ENCODE assay signal across 12 cellular contexts in the genomic region with DNA sequence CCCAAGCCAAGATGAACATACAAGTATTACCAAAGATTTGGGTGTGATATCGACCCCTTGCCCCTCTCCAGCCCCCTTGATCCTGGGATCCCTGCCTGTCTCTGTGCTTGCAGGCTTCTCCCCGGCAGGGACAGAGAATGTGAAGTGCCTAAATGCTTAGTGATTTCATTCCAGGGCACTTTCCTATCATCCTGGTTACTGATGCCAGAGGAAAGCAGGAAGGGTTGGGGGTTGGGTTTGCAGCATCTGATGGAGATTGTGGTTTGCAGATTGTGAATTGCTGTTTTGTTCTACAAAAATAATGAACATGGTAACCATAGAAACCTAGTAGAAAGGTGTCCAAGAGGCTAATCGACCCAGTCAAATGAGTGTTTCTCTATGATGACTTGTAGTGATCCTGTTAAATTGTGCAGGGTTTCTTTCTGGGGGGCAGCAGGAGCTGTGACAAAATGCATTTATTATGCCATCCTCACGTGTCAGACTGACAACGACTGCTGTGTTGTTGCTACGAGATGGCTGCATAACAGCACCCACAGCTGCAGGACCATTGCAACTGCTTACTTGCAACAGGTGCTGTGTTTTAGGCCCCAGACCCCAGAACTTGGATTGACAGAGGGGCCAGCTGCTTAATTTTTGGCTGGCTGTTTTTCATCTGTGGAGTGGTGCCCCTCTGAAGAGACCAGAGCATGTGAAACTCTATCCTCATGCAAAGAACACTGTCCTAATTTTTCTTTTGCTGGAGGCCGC.
DNase-seq lines count a peak whose midpoint lies in the region; ATAC-seq and TF ChIP-seq lines count a peak whose summit lies in the region.
"Had no signal": no experiment of that assay in that cellular context is flagged by ENCODE, and none has a peak within 500 bp of the region (broad histone marks: within the 10 kb centered on the region; RNA-seq: fewer than 3 reads in every experiment).

No MANE protein-coding gene starts in this region.

- no peak overlapping the region for H3K27ac Mint-ChIP-seq in Calu3 (ENCODE audit: unreplicated experiment)
- H3K27ac Mint-ChIP-seq: activated CD8-positive, alpha-beta memory T cell treated with anti-CD3 and anti-CD28 coated beads, Interleukin-2, amount 10 ng/mL, durations not matched to agents 7 days and 5 days; activated naive CD8-positive, alpha-beta T cell treated with anti-CD3 and anti-CD28 coated beads for 36 hours had no signal

- H3K9me3 Mint-ChIP-seq in Calu3 (ENCODE audit: low read depth, unreplicated experiment) = no peaks in the 10 kb centered on the region
- H3K9me3 Mint-ChIP-seq: activated naive CD8-positive, alpha-beta T cell treated with anti-CD3 and anti-CD28 coated beads for 36 hours had no signal

- no peak overlapping the region for H3K4me3 ChIP-seq in skeletal muscle cell (ENCODE audit: low read depth, low read length)
- H3K4me3 ChIP-seq in colonic mucosa = no peak overlapping the region

- H3K36me3 ChIP-seq in colonic mucosa = no peaks in the 10 kb centered on the region

- H3K4me1 ChIP-seq in colonic mucosa = peaks cover 9% of the 10 kb centered on the region

- no peaks in the 10 kb centered on the region for H3K36me3 Mint-ChIP-seq in Calu3 (ENCODE audit: insufficient read depth, unreplicated experiment)
- H3K36me3 Mint-ChIP-seq: activated CD8-positive, alpha-beta memory T cell treated with anti-CD3 and anti-CD28 coated beads, Interleukin-2, amount 10 ng/mL, durations not matched to agents 7 days and 5 days; activated naive CD8-positive, alpha-beta T cell treated with anti-CD3 and anti-CD28 coated beads for 36 hours had no signal

- TF ChIP-seq CTCF in Calu3 (IDR thresholded peaks at IDR 0.05; ENCODE audit: unreplicated experiment) = no peak
- no peak for TF ChIP-seq CTCF in colonic mucosa (IDR thresholded peaks at IDR 0.05)

- ATAC-seq in left cardiac atrium = peak; percentile 11 to 33
- ATAC-seq: activated CD8-positive, alpha-beta memory T cell treated with anti-CD3 and anti-CD28 coated beads, Interleukin-2, amount 10 ng/mL, durations not matched to agents 7 days and 5 days; left lobe of liver had no signal

- H3K4me1 Mint-ChIP-seq in Calu3 (ENCODE audit: low read depth, unreplicated experiment) = no peaks in the 10 kb centered on the region

- H3K27me3 Mint-ChIP-seq in Calu3 (ENCODE audit: unreplicated experiment) = no peaks in the 10 kb centered on the region
- H3K27me3 Mint-ChIP-seq: activated naive CD8-positive, alpha-beta T cell treated with anti-CD3 and anti-CD28 coated beads for 36 hours had no signal

- CTCF ChIA-PET in Calu3 (lab: Charles Lee) = interaction anchor here (0.6 kb wide), 1 partner anchor 1777 kb away, joined by 4 read pairs; no protein-coding TSS in a partner anchor

- no TSS peak for BruUV-seq in Calu3 (replicated peaks; lab: Mats Ljungman, UMichigan)

- H3K9ac ChIP-seq in colonic mucosa (ENCODE audit: low read depth in 2 of 2, low read length in 2 of 2) = no peak overlapping the region

- intact Hi-C loops in left cardiac atrium (cut with DNase I) (loop anchor here (5.0 to 10.0 kb wide), 2 partner anchors 92 to 120 kb away; no protein-coding TSS in a partner anchor), Calu3 (cut with micrococcal nuclease; ENCODE audit: unreplicated experiment) (no loop called here), colonic mucosa (cut with DNase I) (loop anchor here (10.0 kb wide), 1 partner anchor 92 kb away; no protein-coding TSS in a partner anchor)

- no peak overlapping the region for H3K27ac ChIP-seq in colonic mucosa
- H3K27ac ChIP-seq: RWPE1 had no signal

- no peaks in the 10 kb centered on the region for H3K27me3 ChIP-seq in colonic mucosa

- no peaks in the 10 kb centered on the region for H3K9me3 ChIP-seq in colonic mucosa

- H3K4me3 Mint-ChIP-seq in Calu3 (ENCODE audit: low read depth, unreplicated experiment) = no peak overlapping the region
- H3K4me3 Mint-ChIP-seq: activated CD8-positive, alpha-beta memory T cell treated with anti-CD3 and anti-CD28 coated beads, Interleukin-2, amount 10 ng/mL, durations not matched to agents 7 days and 5 days; activated naive CD8-positive, alpha-beta T cell treated with anti-CD3 and anti-CD28 coated beads for 36 hours had no signal

- DNase-seq in LHCN-M2 (ENCODE audit: low read depth) (peak; percentile 81), NCI-H69 (lab: John Stamatoyannopoulos, UW) (peak; percentile 34), left cardiac atrium (no peak), skeletal muscle cell (ENCODE audit: low read depth) (peak; percentile 66), Calu3 (no peak), colonic mucosa (no peak), NCI-H1694 (lab: John Stamatoyannopoulos, UW) (no peak)
- DNase-seq: activated CD8-positive, alpha-beta memory T cell treated with anti-CD3 and anti-CD28 coated beads, Interleukin-2, amount 10 ng/mL, durations not matched to agents 7 days and 5 days; activated naive CD8-positive, alpha-beta T cell treated with anti-CD3 and anti-CD28 coated beads for 36 hours; NCI-H1694 treated with DMSO at 0.1 percent for 48 hours had no signal

Comparison
In these comparisons a context has a peak if more than half of its experiments do, and no peak if none do; other contexts are left out.
1. DNase-seq: peak in LHCN-M2 (single experiment), NCI-H69 (single experiment) and skeletal muscle cell (single experiment); none in left cardiac atrium (single experiment), Calu3 (single experiment), colonic mucosa (single experiment) and NCI-H1694 (single experiment).